ENCODE assay signal across 2 cellular contexts in genomic region chr5:40652441-40653220, GRCh38.
TF ChIP-seq lines count a peak whose summit lies in the region.

No MANE protein-coding gene starts in this region.

TF ChIP-seq in GM12891, 5 proteins besides CTCF, POLR2A, EP300 and RAD21:
- TF ChIP-seq PAX5 (IDR thresholded peaks at IDR 0.05; ENCODE audit: insufficient read depth, low read length, severe bottlenecking) (no peak), POLR2AphosphoS5 (IDR thresholded peaks at IDR 0.05; ENCODE audit: low read depth, low read length) (no peak), POU2F2 (IDR thresholded peaks at IDR 0.05; ENCODE audit: low read depth, low read length) (no peak), SPI1 (IDR thresholded peaks at IDR 0.05; ENCODE audit: low read depth, low read length) (no peak), TAF1 (IDR thresholded peaks at IDR 0.05; ENCODE audit: low read depth, low read length) (no peak)

TF ChIP-seq in IMR-90, 13 proteins besides CTCF, POLR2A, EP300 and RAD21:
- TF ChIP-seq MXI1 (IDR thresholded peaks at IDR 0.05; ENCODE audit: borderline replicate concordance, low read depth, low read length) (no peak), BHLHE40 (IDR thresholded peaks at IDR 0.05; ENCODE audit: low read depth, low read length) (no peak), RFX5 (IDR thresholded peaks at IDR 0.05; ENCODE audit: low read depth, low read length) (no peak), ELK1 (IDR thresholded peaks at IDR 0.05; ENCODE audit: borderline replicate concordance, low read depth, low read length) (no peak), FOS (IDR thresholded peaks at IDR 0.05; ENCODE audit: low read depth, low read length) (no peak), NFE2L2 (IDR thresholded peaks at IDR 0.05; ENCODE audit: low read depth, low read length) (no peak), MAFK (IDR thresholded peaks at IDR 0.05; ENCODE audit: low read depth, low read length) (no peak), RCOR1 (IDR thresholded peaks at IDR 0.05; ENCODE audit: insufficient replicate concordance, low read length) (no peak), SMC3 (IDR thresholded peaks at IDR 0.05; ENCODE audit: low read depth, low read length) (no peak)
